7 cellular contexts compared by ENCODE assay signal in genomic region chr20:1469925-1470571, GRCh38. TPM values are rescaled to one million over a fixed set of nuclear protein-coding genes. Genes with fewer than 3 reads are reported as not detected.
DNase-seq lines count a peak whose midpoint lies in the region; ATAC-seq, FAIRE-seq and TF ChIP-seq lines count a peak whose summit lies in the region.

No MANE protein-coding gene starts in this region.

- H3K27ac ChIP-seq in K562 (ENCODE audit: extremely low read depth, low read depth, low read length): peak overlapping the region; percentile 68; the same call in 2 of the 3 replicates
- H3K27ac ChIP-seq in iPS-20b (ENCODE audit: low read length): no peak overlapping the region
- no peak overlapping the region for H3K27ac ChIP-seq in small intestine (ENCODE audit: low read depth in 1 of 2, low read length in 1 of 2)

- H3K4me1 ChIP-seq in K562 (replicated peaks in 1 of 2; ENCODE audit: control insufficient read depth in 2 of 2, insufficient read depth in 2 of 2, low read length in 2 of 2) (peaks cover 22 to 41% of the 10 kb centered on the region in 2 experiments), iPS-20b (ENCODE audit: insufficient read depth, low read length) (peaks cover 2% of the 10 kb centered on the region; the same call in 1 of the 2 replicates), small intestine (ENCODE audit: control insufficient read depth in 2 of 2, insufficient read depth in 1 of 2, low read depth in 1 of 2, low read length in 1 of 2) (peaks cover 13% of the 10 kb centered on the region in 2 donors)

- BruUV-seq in K562 (replicated peaks; lab: Mats Ljungman, UMichigan): no TSS peak

- POLR2A ChIA-PET in K562 (lab: Yijun Ruan, JAX): interaction anchor here (1.1 kb wide), 1 partner anchor 87 kb away, joined by 3 read pairs; no protein-coding TSS in a partner anchor

- H3K9me1 ChIP-seq in K562 (ENCODE audit: control insufficient read depth, insufficient read depth, low read length): no peaks in the 10 kb centered on the region

- H3K9me3 ChIP-seq in K562 (replicated peaks; ENCODE audit: control insufficient read depth, insufficient read depth, low read depth, low read length): no peaks in the 10 kb centered on the region
- H3K9me3 ChIP-seq in iPS-20b (ENCODE audit: insufficient read depth, low read depth, low read length): no peaks in the 10 kb centered on the region
- H3K9me3 ChIP-seq in small intestine (ENCODE audit: control insufficient read depth, low read depth): no peaks in the 10 kb centered on the region

- FAIRE-seq in K562 (lab: Jason Lieb, UNC) (peak; percentile 88), small intestine (lab: Jason Lieb, UNC) (peak; percentile 92)

- CTCF ChIA-PET in K562 (lab: Yijun Ruan, JAX; ENCODE audit: low intra/inter-chr PET ratio): interaction anchor here (1.2 kb wide), 2 partner anchors 27 to 157 kb away, joined by 3 to 6 read pairs; no protein-coding TSS in a partner anchor

- TF ChIP-seq RAD21 in K562 (CRISPR knock-in tag; conservative IDR thresholded peaks at IDR 0.05 in 1 of 2, IDR thresholded peaks at IDR 0.05 in 1 of 2): peak; percentile 76 to 82

- ATAC-seq in HG03354 (IDR thresholded peaks at IDR 0.05; ENCODE audit: poor library complexity, severe bottlenecking, unreplicated experiment) (peak; percentile 33), K562 (peak; percentile 54)

- no peak for TF ChIP-seq POLR2A in K562 (conservative IDR thresholded peaks at IDR 0.05)

- WGBS in K562 (ENCODE audit: insufficient coverage, low coverage, missing lambda C conversion rate): 28% methylated on average over 11 of the region's 11 CpGs
- 24 to 38% (median 28%) methylated on average over 11 of the region's 11 CpGs for WGBS in small intestine, 3 donors

- H3K9ac ChIP-seq in K562 (ENCODE audit: insufficient read depth in 1 of 2, low read depth in 2 of 2, low read length in 2 of 2) (peak overlapping the region in 1 of 2 experiments; percentile 34; a peak in 1 of 4 replicates), iPS-20b (ENCODE audit: low read depth, low read length) (peak overlapping the region; percentile 48; the same call in 1 of the 2 replicates)

- intact Hi-C loops in K562 (cut with micrococcal nuclease): loop anchor here (1.0 to 10.0 kb wide), 3 partner anchors 29 to 145 kb away; partner anchors contain the start of gene SDCBP2

- H3K27me3 ChIP-seq in K562 (ENCODE audit: control insufficient read depth in 2 of 2, insufficient read depth in 2 of 2, low read length in 2 of 2) (no peaks in the 10 kb centered on the region), iPS-20b (ENCODE audit: insufficient read depth, low read length) (no peaks in the 10 kb centered on the region; the same call in 1 of the 2 replicates), small intestine (ENCODE audit: control insufficient read depth in 2 of 2, insufficient read depth in 2 of 2, low read length in 2 of 2) (no peaks in the 10 kb centered on the region)

- H2AFZ ChIP-seq in K562 (ENCODE audit: low read depth, low read length): peak overlapping the region; percentile 71

- H3K79me2 ChIP-seq in K562 (ENCODE audit: control insufficient read depth, insufficient read depth, low read length): peaks cover 15% of the 10 kb centered on the region

- H4K20me1 ChIP-seq in K562 (replicated peaks; ENCODE audit: control insufficient read depth, insufficient read depth, low read length): peaks cover 8% of the 10 kb centered on the region; the same call in 1 of the 2 replicates

- TF ChIP-seq EP300 in K562 (IDR thresholded peaks at IDR 0.05; ENCODE audit: low read length): no peak; the same call in 1 of the 2 replicates

- H3K4me2 ChIP-seq in K562 (ENCODE audit: insufficient read depth, low read length): no peak overlapping the region

- H3K4me3 ChIP-seq in K562 (no peak overlapping the region), iPS-20b (ENCODE audit: low read length) (no peak overlapping the region), small intestine (ENCODE audit: low read depth in 1 of 2, low read length in 2 of 2) (no peak overlapping the region)

- in situ Hi-C loops in G401 (cut with HindIII; ENCODE audit: low sequenced_read_pairs) (no loop called here), K562 (cut with MboI) (no loop called here)

- TF ChIP-seq CTCF in K562 (IDR thresholded peaks at IDR 0.05 in 2 of 3, conservative IDR thresholded peaks at IDR 0.05 in 1 of 3; ENCODE audit: insufficient read depth in 2 of 3, low read depth in 1 of 3, low read length in 3 of 3): peak; percentile 83 to 90 (median 88)

- H3K36me3 ChIP-seq in K562 (ENCODE audit: control insufficient read depth, insufficient read depth, low read length): peaks cover 7% of the 10 kb centered on the region
- peaks cover under 1% of the 10 kb centered on the region; the same call in 1 of the 2 replicates for H3K36me3 ChIP-seq in iPS-20b (ENCODE audit: insufficient read depth, low read depth, low read length)
- no peaks in the 10 kb centered on the region for H3K36me3 ChIP-seq in small intestine (ENCODE audit: control insufficient read depth in 2 of 2, insufficient read depth in 2 of 2, low read length in 2 of 2)

- DNase-seq in G401 (ENCODE audit: low spot score) (peak; percentile 55), NCI-H526 treated with DMSO at 0.1 percent for 48 hours (lab: John Stamatoyannopoulos, UW) (peak; percentile 78), K562 (ENCODE audit: extremely low read depth in 1 of 4, low spot score in 3 of 4) (peak; percentile 42 to 86 (median 46)), small intestine (peak; percentile 98), T-helper 9 cell (no peak)

RNA-seq across cellular contexts. Expression of gene NSFL1C, which starts 3.4 kb away (rescaled TPM):
- 89.2 and 123 TPM in 2 replicates for total RNA-seq in G401 (2014; rRNA removed; shearing (Covaris generic))
- 50.9 and 82.3 TPM in 2 replicates for total RNA-seq in K562 (2011; cell fraction: chromatin; rRNA removed; ENCODE audit: low replicate concordance)
- 32.7 and 35.1 TPM in 2 replicates for total RNA-seq in K562 (2011; cell fraction: nucleolus; rRNA removed)
- total RNA-seq in K562 (2011; cell fraction: nucleoplasm; rRNA removed): 58.5 and 68.4 TPM in 2 replicates
- total RNA-seq in K562 (2014; rRNA removed) (69.8 and 82.5 TPM in 2 replicates), K562 (2014; rRNA removed; fragmentation: Illumina TruSeq; extraction: Trizol) (27.2 and 29.9 TPM in 2 replicates), K562 (2015; rRNA removed; fragmentation: Illumina TruSeq; extraction: Trizol) (35.4 and 36.3 TPM in 2 replicates), K562 (2021) (97.3 and 99.1 TPM in 2 replicates)
- polyA plus RNA-seq in K562 (2011; rRNA removed) (20.8 and 26.5 TPM in 2 replicates), K562 (2014; fragmentation: Illumina TruSeq; extraction: Trizol) (104 and 119 TPM in 2 replicates), K562 (2014; fragmentation: Nextera tagmentation; extraction: Ambion mirVana) (10 to 100 TPM; 39.3 to 47.0 TPM), K562 (2014; rRNA removed) (53.8 and 71.3 TPM in 2 replicates), small intestine (10 to 100 TPM; 44.7 to 62.3 (median 45.7) TPM)
- polyA plus RNA-seq in K562 (2011; cell fraction: cytosol; rRNA removed): 15.1 and 25.0 TPM in 2 replicates
- 91.8 and 160 TPM in 2 replicates for polyA plus RNA-seq in K562 (2011; cell fraction: nucleus; rRNA removed)
- polyA plus RNA-seq in K562 (2012): 78.4 and 79.6 TPM in 2 replicates
- 26.7 and 47.1 TPM in 2 replicates for polyA minus RNA-seq in K562 (2011; rRNA and poly(A)+ RNA removed)
- polyA minus RNA-seq in K562 (2011; cell fraction: cytosol; rRNA and poly(A)+ RNA removed): 11.0 and 17.7 TPM in 2 replicates
- polyA minus RNA-seq in K562 (2011; cell fraction: nucleus; rRNA and poly(A)+ RNA removed): 47.0 and 118 TPM in 2 replicates

RNA-seq across cellular contexts. Expression of gene SIRPB2, which starts 21.2 kb away (rescaled TPM):
- total RNA-seq in G401 (2014; rRNA removed; shearing (Covaris generic)): not detected in 2 replicates
- total RNA-seq in K562 (2011; cell fraction: chromatin; rRNA removed; ENCODE audit: low replicate concordance): not detected in 2 replicates
- not detected in 2 replicates for total RNA-seq in K562 (2011; cell fraction: nucleolus; rRNA removed)
- total RNA-seq in K562 (2011; cell fraction: nucleoplasm; rRNA removed): not detected in 2 replicates
- total RNA-seq in K562 (2014; rRNA removed) (not detected in 2 replicates), K562 (2014; rRNA removed; fragmentation: Illumina TruSeq; extraction: Trizol) (not detected in 2 replicates), K562 (2015; rRNA removed; fragmentation: Illumina TruSeq; extraction: Trizol) (0.07 TPM in 1 of 2 replicates, not detected in the other), K562 (2021) (not detected in 2 replicates)
- polyA plus RNA-seq in K562 (2011; rRNA removed) (not detected in 2 replicates), K562 (2014; fragmentation: Illumina TruSeq; extraction: Trizol) (not detected in 2 replicates), K562 (2014; fragmentation: Nextera tagmentation; extraction: Ambion mirVana) (under 1 TPM in 1 of 2 experiments, not detected in 1; 0.07 TPM), K562 (2014; rRNA removed) (not detected in 2 replicates), small intestine (1 to 10 TPM in 1 of 3 donors, under 1 TPM in 1, not detected in 1; 0.81 to 1.7 TPM)
- polyA plus RNA-seq in K562 (2011; cell fraction: cytosol; rRNA removed): 0.01 TPM in 1 of 2 replicates, not detected in the other
- polyA plus RNA-seq in K562 (2011; cell fraction: nucleus; rRNA removed): not detected in 2 replicates
- 0.05 and 0.17 TPM in 2 replicates for polyA plus RNA-seq in K562 (2012)
- polyA minus RNA-seq in K562 (2011; rRNA and poly(A)+ RNA removed): not detected in 2 replicates
- polyA minus RNA-seq in K562 (2011; cell fraction: cytosol; rRNA and poly(A)+ RNA removed): not detected in 2 replicates
- not detected in 2 replicates for polyA minus RNA-seq in K562 (2011; cell fraction: nucleus; rRNA and poly(A)+ RNA removed)
